10 cellular contexts compared by ENCODE assay signal in the genomic region with DNA sequence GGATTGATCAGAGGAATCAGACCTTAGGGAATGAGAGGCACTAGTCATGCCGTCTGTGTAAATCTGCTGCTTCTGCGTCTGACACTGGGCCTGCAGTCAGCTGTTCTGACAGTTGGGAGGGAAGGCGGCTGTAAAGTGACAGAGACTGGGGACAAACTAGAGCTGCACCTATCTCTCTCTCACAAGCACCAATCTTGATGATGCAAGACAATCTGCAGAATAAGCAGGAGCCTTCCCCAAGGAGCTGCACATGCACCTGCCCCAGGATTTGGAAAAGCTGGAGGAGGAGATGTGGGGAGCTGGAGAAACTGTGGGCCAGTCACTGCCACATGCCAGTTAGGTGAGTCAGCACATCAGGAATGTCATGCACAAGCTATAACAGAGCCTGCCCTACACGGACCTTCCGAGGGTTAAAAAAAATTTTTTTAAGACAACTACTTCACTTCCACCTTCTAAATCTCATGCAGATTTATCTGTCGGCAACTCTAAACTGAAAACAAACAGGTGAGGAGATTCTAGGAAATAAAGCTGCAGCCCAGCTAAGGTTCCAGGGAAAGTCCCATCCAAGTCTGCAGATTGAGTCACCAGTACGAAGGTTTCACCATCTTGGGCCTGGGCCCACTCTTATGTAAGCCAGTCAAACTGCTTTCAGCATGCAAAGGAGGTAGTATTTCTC. TPM values are rescaled to one million over a fixed set of nuclear protein-coding genes. Genes with fewer than 3 reads are reported as not detected.
DNase-seq lines count a peak whose midpoint lies in the region; ATAC-seq and TF ChIP-seq lines count a peak whose summit lies in the region.
"Had no signal": no experiment of that assay in that cellular context is flagged by ENCODE, and none has a peak within 500 bp of the region (broad histone marks: within the 10 kb centered on the region; RNA-seq: fewer than 3 reads in every experiment).

No MANE protein-coding gene starts in this region.

- 55 to 63% (median 57%) methylated on average over 7 of the region's 7 CpGs for WGBS in heart left ventricle, 4 donors

- POLR2A ChIA-PET in activated CD4-positive, alpha-beta T cell treated with anti-CD3 and anti-CD28 coated beads, Interleukin-2, amount 10 ng/mL, durations not matched to agents 7 days and 5 days (lab: Charles Lee): no interaction called here

- no peak overlapping the region for H3K4me3 Mint-ChIP-seq in activated CD4-positive, alpha-beta T cell treated with anti-CD3 and anti-CD28 coated beads, Interleukin-2, amount 10 ng/mL, durations not matched to agents 7 days and 5 days

- no peak overlapping the region for H3K27ac ChIP-seq in heart left ventricle

- no peaks in the 10 kb centered on the region for H3K36me3 Mint-ChIP-seq in activated CD4-positive, alpha-beta T cell treated with anti-CD3 and anti-CD28 coated beads, Interleukin-2, amount 10 ng/mL, durations not matched to agents 7 days and 5 days (ENCODE audit: low read depth)

- H3K4me3 ChIP-seq in heart left ventricle (no peak overlapping the region), retinal pigment epithelial cell (ENCODE audit: low read length) (no peak overlapping the region)

- H3K27me3 ChIP-seq in heart left ventricle: no peaks in the 10 kb centered on the region

- H3K27me3 Mint-ChIP-seq in activated CD4-positive, alpha-beta T cell treated with anti-CD3 and anti-CD28 coated beads, Interleukin-2, amount 10 ng/mL, durations not matched to agents 7 days and 5 days: peaks cover 27% of the 10 kb centered on the region

- no peak for TF ChIP-seq POLR2A in heart left ventricle (IDR thresholded peaks at IDR 0.05)

- CTCF ChIA-PET in activated CD4-positive, alpha-beta T cell treated with anti-CD3 and anti-CD28 coated beads, Interleukin-2, amount 10 ng/mL, durations not matched to agents 7 days and 5 days (lab: Charles Lee): no interaction called here

- H3K9me3 ChIP-seq in heart left ventricle: no peaks in the 10 kb centered on the region

- H3K9me3 Mint-ChIP-seq in activated CD4-positive, alpha-beta T cell treated with anti-CD3 and anti-CD28 coated beads, Interleukin-2, amount 10 ng/mL, durations not matched to agents 7 days and 5 days: no peaks in the 10 kb centered on the region

- H3K36me3 ChIP-seq in heart left ventricle: peaks cover 0 to 6% (median 0%) of the 10 kb centered on the region in 9 donors

- ATAC-seq in GM18868 (IDR thresholded peaks at IDR 0.05; ENCODE audit: unreplicated experiment): peak; percentile 45
- ATAC-seq in heart left ventricle: peak in 3 of 4 donors; percentile 68 to 89 (median 70)
- ATAC-seq in GM19035 (IDR thresholded peaks at IDR 0.05; ENCODE audit: unreplicated experiment): no peak

- peaks cover 0 to 23% (median 2%) of the 10 kb centered on the region in 12 donors for H3K4me1 ChIP-seq in heart left ventricle

- peak; percentile 56 for DNase-seq in SW480 (ENCODE audit: low spot score)
- DNase-seq in heart left ventricle: peak in 2 of 5 donors; percentile 39 to 45
- peak; percentile 86 for DNase-seq in retinal pigment epithelial cell (ENCODE audit: low read depth)
- no peak for DNase-seq in activated CD4-positive, CD25-positive, alpha-beta regulatory T cell treated with anti-CD3 and anti-CD28 coated beads, Interleukin-2, amount 50 U/mL, for 72 hours
- no peak for DNase-seq in activated CD4-positive, alpha-beta T cell treated with anti-CD3 and anti-CD28 coated beads, Interleukin-2, amount 10 ng/mL, durations not matched to agents 7 days and 5 days
- no peak for DNase-seq in activated CD4-positive, alpha-beta T cell treated with anti-CD3 and anti-CD28 coated beads for 4 hours
- DNase-seq: activated CD4-positive, alpha-beta T cell treated with anti-CD3 and anti-CD28 coated beads for 1 hour; hypothalamus had no signal

- H3K27ac Mint-ChIP-seq in activated CD4-positive, alpha-beta T cell treated with anti-CD3 and anti-CD28 coated beads, Interleukin-2, amount 10 ng/mL, durations not matched to agents 7 days and 5 days: no peak overlapping the region

- intact Hi-C loops in heart left ventricle (cut with DNase I): no loop called here

- no peaks in the 10 kb centered on the region for H3K4me1 Mint-ChIP-seq in activated CD4-positive, alpha-beta T cell treated with anti-CD3 and anti-CD28 coated beads, Interleukin-2, amount 10 ng/mL, durations not matched to agents 7 days and 5 days

- TF ChIP-seq CTCF in heart left ventricle (IDR thresholded peaks at IDR 0.05): no peak
- no peak for TF ChIP-seq CTCF in retinal pigment epithelial cell (conservative IDR thresholded peaks at IDR 0.05; ENCODE audit: low read depth, low read length)

RNA-seq across cellular contexts. Expression of gene ENO4, which starts 39.2 kb away (rescaled TPM):
- total RNA-seq in heart left ventricle: 1 to 10 TPM in 1 of 9 donors, under 1 TPM in 2, not detected in 6; 0.07 to 1.8 (median 0.32) TPM
- polyA plus RNA-seq in heart left ventricle: under 1 TPM in 1 of 2 donors, not detected in 1; 0.03 TPM
- total RNA-seq in activated CD4-positive, alpha-beta T cell treated with anti-CD3 and anti-CD28 coated beads, Interleukin-2, amount 10 ng/mL, durations not matched to agents 7 days and 5 days: not detected

Comparison
In these comparisons a context has a peak if more than half of its experiments do, and no peak if none do; other contexts are left out.
1. DNase-seq: peak in SW480 (single experiment) and retinal pigment epithelial cell (single experiment); none in activated CD4-positive, CD25-positive, alpha-beta regulatory T cell treated with anti-CD3 and anti-CD28 coated beads, Interleukin-2, amount 50 U/mL, for 72 hours (single experiment), activated CD4-positive, alpha-beta T cell treated with anti-CD3 and anti-CD28 coated beads, Interleukin-2, amount 10 ng/mL, durations not matched to agents 7 days and 5 days (single experiment) and activated CD4-positive, alpha-beta T cell treated with anti-CD3 and anti-CD28 coated beads for 4 hours (0 of 2).